Comparison of ENCODE assay signal across 1 cellular context in the genomic region with DNA sequence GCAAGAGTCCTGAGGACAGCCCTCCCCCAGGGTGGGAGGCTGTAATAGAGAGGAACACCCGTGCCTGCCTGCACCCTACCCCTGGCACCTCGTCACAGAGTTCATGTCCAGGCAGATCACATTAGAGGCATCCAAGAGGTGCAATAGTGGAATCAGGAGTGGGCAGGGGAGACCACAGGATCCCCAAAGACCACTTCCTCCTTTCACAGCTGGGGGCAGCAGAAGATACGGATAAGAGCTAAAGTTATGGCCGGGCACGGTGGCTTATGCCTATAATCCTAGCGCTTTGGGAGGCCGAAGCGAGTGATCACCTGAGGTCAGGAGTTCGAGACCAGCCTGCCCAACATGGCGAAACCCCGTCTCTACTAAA.
TF ChIP-seq lines count a peak whose summit lies in the region.

No MANE protein-coding gene starts in this region.

TF ChIP-seq in H1, 55 proteins besides CTCF, POLR2A, EP300 and RAD21:
- TF ChIP-seq, protein P1, sequence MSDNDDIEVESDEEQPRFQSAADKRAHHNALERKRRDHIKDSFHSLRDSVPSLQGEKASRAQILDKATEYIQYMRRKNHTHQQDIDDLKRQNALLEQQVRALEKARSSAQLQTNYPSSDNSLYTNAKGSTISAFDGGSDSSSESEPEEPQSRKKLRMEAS (IDR thresholded peaks at IDR 0.05) = no peak
- TF ChIP-seq SP2 (IDR thresholded peaks at IDR 0.05; ENCODE audit: low read length) (no peak), CEBPB (IDR thresholded peaks at IDR 0.05; ENCODE audit: low read depth, low read length) (no peak)
